ENCODE assay signal across 12 cellular contexts in the genomic region with DNA sequence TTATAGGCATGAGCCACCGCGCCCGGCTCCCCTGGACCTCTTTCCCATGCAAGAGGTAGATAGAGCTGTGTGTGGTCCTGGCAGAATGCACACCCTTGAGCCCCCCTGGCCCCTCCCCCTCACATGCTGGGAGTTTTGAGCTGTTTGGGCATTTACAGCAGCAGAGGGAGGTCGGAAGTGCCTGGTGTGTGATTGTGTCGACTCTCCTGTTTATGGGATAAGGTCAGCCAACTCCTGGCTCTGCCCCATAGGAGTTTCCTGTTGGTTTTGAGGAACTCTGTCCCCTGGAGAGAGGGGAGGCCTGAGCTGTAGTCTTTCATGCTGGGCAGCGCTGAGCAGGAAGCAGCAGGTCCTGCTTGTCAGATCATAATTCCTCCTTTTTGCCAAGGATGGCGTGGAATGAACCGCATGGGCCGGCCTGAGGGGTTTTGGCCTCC. TPM values are rescaled to one million over a fixed set of nuclear protein-coding genes. Genes with fewer than 3 reads are reported as not detected.
A peak's percentile ranks its signal among the peaks of the same experiment; 100 is the strongest.
DNase-seq lines count a peak whose midpoint lies in the region; ATAC-seq and TF ChIP-seq lines count a peak whose summit lies in the region.
"Had no signal": no experiment of that assay in that cellular context is flagged by ENCODE, and none has a peak within 500 bp of the region (broad histone marks: within the 10 kb centered on the region; RNA-seq: fewer than 3 reads in every experiment).

No MANE protein-coding gene starts in this region.

- intact Hi-C loops in naive thymus-derived CD4-positive, alpha-beta T cell (cut with micrococcal nuclease): loop anchor here in 1 of 2 donors (10.0 kb wide), 1 partner anchor 523 kb away; no protein-coding TSS in a partner anchor

- no peak overlapping the region for H2AFZ ChIP-seq in hepatocyte

- no peaks in the 10 kb centered on the region for H3K27me3 ChIP-seq in naive thymus-derived CD4-positive, alpha-beta T cell (ENCODE audit: control insufficient read depth in 2 of 2, insufficient read depth in 2 of 2, low read length in 2 of 2)
- no peaks in the 10 kb centered on the region for H3K27me3 ChIP-seq in hepatocyte
- H3K27me3 ChIP-seq: BE2C had no signal

- H3K79me2 ChIP-seq in hepatocyte: peaks cover 72% of the 10 kb centered on the region

- peaks cover 36% of the 10 kb centered on the region for H3K4me1 Mint-ChIP-seq in endothelial cell (ENCODE audit: unreplicated experiment)
- H3K4me1 Mint-ChIP-seq in naive thymus-derived CD4-positive, alpha-beta T cell: peaks cover 41 to 84% (median 68%) of the 10 kb centered on the region in 7 donors

- POLR2A ChIA-PET in naive thymus-derived CD4-positive, alpha-beta T cell (lab: Charles Lee): interaction anchor here (6.6 kb wide), 1 partner anchor 14 kb away, joined by 48 read pairs; no protein-coding TSS in a partner anchor

- peaks cover 5% of the 10 kb centered on the region for H4K20me1 ChIP-seq in hepatocyte (ENCODE audit: insufficient read depth, poor library complexity, severe bottlenecking)

- H3K27ac Mint-ChIP-seq in endothelial cell (ENCODE audit: unreplicated experiment): peak overlapping the region; percentile 81
- H3K27ac Mint-ChIP-seq in naive thymus-derived CD4-positive, alpha-beta T cell: peak overlapping the region in 7 of 9 donors; percentile 8 to 85 (median 64)

- H3K9me3 ChIP-seq in naive thymus-derived CD4-positive, alpha-beta T cell (ENCODE audit: control insufficient read depth in 2 of 3, low read length in 3 of 3): no peaks in the 10 kb centered on the region
- H3K9me3 ChIP-seq in hepatocyte (ENCODE audit: low read depth): no peaks in the 10 kb centered on the region
- H3K9me3 ChIP-seq: BE2C had no signal

- H3K27ac ChIP-seq in naive thymus-derived CD4-positive, alpha-beta T cell (ENCODE audit: low read depth, low read length): no peak overlapping the region
- H3K27ac ChIP-seq in hepatocyte: no peak overlapping the region
- H3K27ac ChIP-seq: KMS-11, SK-N-MC had no signal

- WGBS in hepatocyte (ENCODE audit: low lambda C conversion rate, missing lambda C conversion rate): 43% methylated on average over 9 of the region's 9 CpGs

- peaks cover 18 to 35% of the 10 kb centered on the region in 2 donors for H3K4me1 ChIP-seq in naive thymus-derived CD4-positive, alpha-beta T cell (ENCODE audit: control insufficient read depth in 2 of 2, insufficient read depth in 2 of 2, low read length in 2 of 2)
- H3K4me1 ChIP-seq in hepatocyte (ENCODE audit: insufficient read depth): peaks cover 8% of the 10 kb centered on the region
- H3K4me1 ChIP-seq: BE2C had no signal

- no peak overlapping the region for H3K4me3 ChIP-seq in naive thymus-derived CD4-positive, alpha-beta T cell (ENCODE audit: low read length)
- no peak overlapping the region for H3K4me3 ChIP-seq in hepatocyte
- H3K4me3 ChIP-seq: SK-N-MC had no signal

- no peak for ATAC-seq in naive thymus-derived CD4-positive, alpha-beta T cell
- no peak for ATAC-seq in GM18498 (IDR thresholded peaks at IDR 0.05; ENCODE audit: unreplicated experiment)

- H3K36me3 Mint-ChIP-seq in endothelial cell (ENCODE audit: low read depth, unreplicated experiment): peaks cover 12% of the 10 kb centered on the region
- peaks cover 0 to 33% (median 15%) of the 10 kb centered on the region in 5 donors for H3K36me3 Mint-ChIP-seq in naive thymus-derived CD4-positive, alpha-beta T cell

- peak; percentile 9 for DNase-seq in 8988T
- DNase-seq in NCI-H69 (lab: John Stamatoyannopoulos, UW): peak; percentile 30
- peak; percentile 25 for DNase-seq in endothelial cell (ENCODE audit: low spot score)
- no peak for DNase-seq in naive thymus-derived CD4-positive, alpha-beta T cell
- DNase-seq in DMS114 treated with DMSO at 0.1 percent for 48 hours (lab: John Stamatoyannopoulos, UW; ENCODE audit: unreplicated experiment): no peak
- no peak for DNase-seq in hepatocyte (ENCODE audit: low spot score)
- no peak for DNase-seq in epidermal melanocyte (ENCODE audit: insufficient read length, low spot score)
- DNase-seq: BE2C, NCI-H345 had no signal

- peak overlapping the region; percentile 62 for H3K4me3 Mint-ChIP-seq in endothelial cell (ENCODE audit: unreplicated experiment)
- H3K4me3 Mint-ChIP-seq in naive thymus-derived CD4-positive, alpha-beta T cell: peak overlapping the region in 1 of 10 donors; percentile 68

- peaks cover 8% of the 10 kb centered on the region for H3K27me3 Mint-ChIP-seq in endothelial cell (ENCODE audit: unreplicated experiment)
- no peaks in the 10 kb centered on the region for H3K27me3 Mint-ChIP-seq in naive thymus-derived CD4-positive, alpha-beta T cell

- H3K9me2 ChIP-seq in hepatocyte (replicated peaks; ENCODE audit: insufficient read depth): no peaks in the 10 kb centered on the region

- peaks cover 0 to 48% (median 0%) of the 10 kb centered on the region in 3 experiments for H3K36me3 ChIP-seq in naive thymus-derived CD4-positive, alpha-beta T cell (ENCODE audit: control insufficient read depth in 2 of 3, insufficient read depth in 3 of 3, low read length in 3 of 3)
- no peaks in the 10 kb centered on the region for H3K36me3 ChIP-seq in hepatocyte (replicated peaks; ENCODE audit: insufficient read depth, low read depth)

- CTCF ChIA-PET in naive thymus-derived CD4-positive, alpha-beta T cell (lab: Charles Lee): interaction anchor here (0.5 kb wide), 1 partner anchor 15 kb away, joined by 3 read pairs; no protein-coding TSS in a partner anchor

- no peaks in the 10 kb centered on the region for H3K9me3 Mint-ChIP-seq in endothelial cell (ENCODE audit: unreplicated experiment)
- no peaks in the 10 kb centered on the region for H3K9me3 Mint-ChIP-seq in naive thymus-derived CD4-positive, alpha-beta T cell

- H3K4me2 ChIP-seq in hepatocyte: no peak overlapping the region
- H3K4me2 ChIP-seq: KMS-11 had no signal

- TF ChIP-seq CTCF in endothelial cell (IDR thresholded peaks at IDR 0.05; ENCODE audit: unreplicated experiment) (no peak), hepatocyte (IDR thresholded peaks at IDR 0.05; ENCODE audit: poor library complexity) (no peak)

RNA-seq across cellular contexts. Expression of gene LRRC8A, which starts 6.0 kb away (rescaled TPM):
- total RNA-seq in endothelial cell (ENCODE audit: unreplicated experiment) (54.3 TPM), hepatocyte (28.8 and 30.7 TPM in 2 replicates)
- total RNA-seq in naive thymus-derived CD4-positive, alpha-beta T cell: 10 to 100 TPM; 31.3 to 48.8 (median 34.5) TPM
- 10 to 100 TPM; 24.2 to 54.0 TPM for polyA plus RNA-seq in naive thymus-derived CD4-positive, alpha-beta T cell
- 46.8 and 55.6 TPM in 2 replicates for polyA plus RNA-seq in hepatocyte

RNA-seq across cellular contexts. Expression of gene KYAT1, which starts 6.2 kb away (rescaled TPM):
- total RNA-seq in endothelial cell (ENCODE audit: unreplicated experiment) (3.3 TPM), hepatocyte (5.1 and 7.9 TPM in 2 replicates)
- total RNA-seq in naive thymus-derived CD4-positive, alpha-beta T cell: 10 to 100 TPM in 4 of 5 experiments, 1 to 10 TPM in 1; 7.2 to 18.2 (median 14.8) TPM
- 10 to 100 TPM in 1 of 2 donors, 1 to 10 TPM in 1; 9.8 to 14.2 TPM for polyA plus RNA-seq in naive thymus-derived CD4-positive, alpha-beta T cell
- 8.4 and 8.7 TPM in 2 replicates for polyA plus RNA-seq in hepatocyte

RNA-seq across cellular contexts. Expression of gene PHYHD1, which starts 32.9 kb away (rescaled TPM):
- total RNA-seq in endothelial cell (ENCODE audit: unreplicated experiment) (10.3 TPM), hepatocyte (12.6 and 20.3 TPM in 2 replicates)
- 1 to 10 TPM; 1.1 to 3.2 (median 3.1) TPM for total RNA-seq in naive thymus-derived CD4-positive, alpha-beta T cell
- polyA plus RNA-seq in naive thymus-derived CD4-positive, alpha-beta T cell: 1 to 10 TPM; 3.0 to 5.1 TPM
- 25.7 and 32.3 TPM in 2 replicates for polyA plus RNA-seq in hepatocyte

RNA-seq across cellular contexts. Expression of gene SPOUT1, which starts 58.3 kb away (rescaled TPM):
- total RNA-seq in endothelial cell (ENCODE audit: unreplicated experiment) (62.1 TPM), hepatocyte (21.9 and 27.3 TPM in 2 replicates)
- total RNA-seq in naive thymus-derived CD4-positive, alpha-beta T cell: 10 to 100 TPM; 38.9 to 83.6 (median 65.2) TPM
- 10 to 100 TPM; 32.1 to 42.0 TPM for polyA plus RNA-seq in naive thymus-derived CD4-positive, alpha-beta T cell
- 38.5 and 59.6 TPM in 2 replicates for polyA plus RNA-seq in hepatocyte

RNA-seq across cellular contexts. Expression of gene DOLK, which starts 59.5 kb away (rescaled TPM):
- total RNA-seq in endothelial cell (ENCODE audit: unreplicated experiment): 18.2 TPM
- total RNA-seq in naive thymus-derived CD4-positive, alpha-beta T cell: 10 to 100 TPM in 2 of 5 experiments, 1 to 10 TPM in 3; 6.0 to 12.8 (median 9.5) TPM
- polyA plus RNA-seq in naive thymus-derived CD4-positive, alpha-beta T cell: 10 to 100 TPM in 1 of 2 donors, 1 to 10 TPM in 1; 7.6 to 10.5 TPM
- 30.2 and 34.2 TPM in 2 replicates for total RNA-seq in hepatocyte
- polyA plus RNA-seq in hepatocyte: 37.4 and 45.0 TPM in 2 replicates

Comparison
In these comparisons a context has a peak if more than half of its experiments do, and no peak if none do; other contexts are left out.
1. DNase-seq: peak in 8988T (single experiment), NCI-H69 (single experiment) and endothelial cell (single experiment); none in naive thymus-derived CD4-positive, alpha-beta T cell (0 of 9), DMS114 treated with DMSO at 0.1 percent for 48 hours (single experiment), hepatocyte (single experiment) and epidermal melanocyte (single experiment).